In the genomic region with DNA sequence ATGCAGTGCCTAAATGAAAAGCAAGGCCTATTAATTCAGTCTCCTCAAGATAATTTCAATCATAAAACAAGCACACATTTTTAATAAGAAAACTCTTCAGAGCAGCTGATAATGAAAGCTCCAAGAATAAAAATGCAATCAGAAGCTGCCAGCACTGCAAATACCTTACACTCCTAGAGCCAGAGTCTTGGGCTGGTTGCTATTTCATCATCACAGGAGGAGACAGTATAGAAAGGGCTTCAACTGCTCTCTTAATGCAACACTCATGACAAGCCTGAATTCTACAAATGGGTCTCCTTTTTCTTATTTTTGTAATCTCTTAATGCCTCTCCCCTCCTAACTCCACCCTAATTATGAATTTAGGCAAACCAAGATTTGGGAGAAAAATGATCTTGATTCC, we compare ENCODE assay signal across 12 cellular contexts. TPM values are rescaled to one million over a fixed set of nuclear protein-coding genes. Genes with fewer than 3 reads are reported as not detected.
"Had no signal": no experiment of that assay in that cellular context is flagged by ENCODE, and none has a peak within 500 bp of the region (broad histone marks: within the 10 kb centered on the region; RNA-seq: fewer than 3 reads in every experiment).

No MANE protein-coding gene starts in this region.

- H3K27ac Mint-ChIP-seq: GM23338, H9, HFFc6 had no signal

- H2AFZ ChIP-seq: GM23248, GM23338 had no signal

- ATAC-seq: GM23338, HCT116 had no signal

- H3K9ac ChIP-seq: GM23248 had no signal

- H3K4me1 Mint-ChIP-seq: GM23338, H9 had no signal

- H3K27ac ChIP-seq: GM23248 had no signal

- H3K4me3 ChIP-seq: GM23248, GM23338, HAP-1 had no signal

- H3K4me2 ChIP-seq: GM23338 had no signal

- H3K4me3 Mint-ChIP-seq: GM23338, H9, HFFc6 had no signal

- FAIRE-seq: H1, H54 had no signal

- DNase-seq: GM23248, GOT3, H7, H9, HCEC 1CT, HFFc6 had no signal

- H3K4me1 ChIP-seq: HAP-1 had no signal

- H3K9me3 ChIP-seq: HAP-1 had no signal

- H3K36me3 ChIP-seq: HAP-1 had no signal

RNA-seq across cellular contexts. Expression of gene MC3R, which starts 11.2 kb away (rescaled TPM):
- total RNA-seq: GM23248, GM23338, H1, H4, H7, H9, HFFc6 had no signal
- polyA plus RNA-seq: GM23248, GM23338, H1 had no signal
